In the genomic region with DNA sequence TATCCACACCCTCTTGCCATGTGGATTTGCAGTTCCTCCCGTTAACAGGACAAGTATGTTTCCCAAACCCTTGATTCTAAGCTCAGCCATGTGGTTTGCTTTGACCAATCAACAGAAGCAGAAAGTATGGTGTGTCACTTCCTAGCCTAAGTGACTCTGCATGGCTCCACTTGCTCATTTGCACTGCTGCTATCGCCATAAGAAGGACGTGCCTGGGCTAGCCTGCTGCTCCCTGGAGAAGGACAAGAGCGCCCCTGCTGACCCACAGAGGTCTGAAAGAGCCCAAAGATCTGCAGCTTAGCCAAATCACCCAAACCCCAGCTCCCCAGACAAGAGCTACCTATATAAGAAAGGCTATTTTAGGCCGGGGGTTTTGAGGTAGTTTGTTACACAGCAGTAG, we compare ENCODE assay signal across 1 cellular context.
TF ChIP-seq lines count a peak whose summit lies in the region.

No MANE protein-coding gene starts in this region.

TF ChIP-seq in HepG2, 621 proteins besides CTCF, POLR2A, EP300 and RAD21:
- no peak for TF ChIP-seq ZNF441 (CRISPR knock-in tag; IDR thresholded peaks at IDR 0.05; ENCODE audit: borderline replicate concordance)
- TF ChIP-seq RBAK (CRISPR knock-in tag; IDR thresholded peaks at IDR 0.05) = 0 out of 2 replicates have a peak, but pooled peaks have one; percentile 33
- TF ChIP-seq, protein P1, sequence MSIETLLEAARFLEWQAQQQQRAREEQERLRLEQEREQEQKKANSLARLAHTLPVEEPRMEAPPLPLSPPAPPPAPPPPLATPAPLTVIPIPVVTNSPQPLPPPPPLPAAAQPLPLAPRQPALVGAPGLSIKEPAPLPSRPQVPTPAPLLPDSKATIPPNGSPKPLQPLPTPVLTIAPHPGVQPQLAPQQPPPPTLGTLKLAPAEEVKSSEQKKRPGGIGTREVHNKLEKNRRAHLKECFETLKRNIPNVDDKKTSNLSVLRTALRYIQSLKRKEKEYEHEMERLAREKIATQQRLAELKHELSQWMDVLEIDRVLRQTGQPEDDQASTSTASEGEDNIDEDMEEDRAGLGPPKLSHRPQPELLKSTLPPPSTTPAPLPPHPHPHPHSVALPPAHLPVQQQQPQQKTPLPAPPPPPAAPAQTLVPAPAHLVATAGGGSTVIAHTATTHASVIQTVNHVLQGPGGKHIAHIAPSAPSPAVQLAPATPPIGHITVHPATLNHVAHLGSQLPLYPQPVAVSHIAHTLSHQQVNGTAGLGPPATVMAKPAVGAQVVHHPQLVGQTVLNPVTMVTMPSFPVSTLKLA (IDR thresholded peaks at IDR 0.05) = peak; percentile 75; the same call in 1 of the 2 replicates
- no peak for TF ChIP-seq CBX1 (IDR thresholded peaks at IDR 0.05; ENCODE audit: low read depth)
